Comparison of ENCODE assay signal across 34 cellular contexts in genomic region chrX:124917011-124917410, GRCh38. TPM values are rescaled to one million over a fixed set of nuclear protein-coding genes. Genes with fewer than 3 reads are reported as not detected.
"Had no signal": no experiment of that assay in that cellular context is flagged by ENCODE, and none has a peak within 500 bp of the region (broad histone marks: within the 10 kb centered on the region; RNA-seq: fewer than 3 reads in every experiment).

No MANE protein-coding gene starts in this region.

- H3K27me3 ChIP-seq: MG63 had no signal

- H3K9me3 ChIP-seq: MG63 had no signal

- H3K4me3 ChIP-seq: MG63 had no signal

- H3K36me3 ChIP-seq: MG63 had no signal

- DNase-seq: Karpas-422, Kasumi-1, MG63, MM.1S, MV-4-11, NCI-H1048, NCI-H1092, NCI-H1092 treated with DMSO at 0.1 percent for 48 hours, NCI-H1105, NCI-H1105 treated with DMSO at 0.1 percent for 48 hours, NCI-H1417, NCI-H1417 treated with DMSO at 0.1 percent for 48 hours, NCI-H1436, NCI-H1436 treated with DMSO at 0.1 percent for 48 hours, NCI-H146, NCI-H1694, NCI-H1694 treated with DMSO at 0.1 percent for 48 hours, NCI-H187, NCI-H187 treated with DMSO at 0.1 percent for 48 hours, NCI-H1930, NCI-H2029, NCI-H2029 treated with DMSO at 0.1 percent for 48 hours, NCI-H2081, NCI-H2081 treated with DMSO at 0.1 percent for 48 hours, NCI-H2107, NCI-H2171, NCI-H2171 treated with DMSO at 0.1 percent for 48 hours, NCI-H2227 treated with DMSO at 0.1 percent for 48 hours, NCI-H226, NCI-H345, NCI-H446 treated with DMSO at 0.1 percent for 48 hours, NCI-H510A, NCI-H510A treated with DMSO at 0.1 percent for 48 hours had no signal

RNA-seq across cellular contexts. Expression of gene TENM1, which starts 46.6 kb away (rescaled TPM):
- total RNA-seq: LHCN-M2 had no signal
